Comparison of ENCODE assay signal across 26 cellular contexts in the genomic region with DNA sequence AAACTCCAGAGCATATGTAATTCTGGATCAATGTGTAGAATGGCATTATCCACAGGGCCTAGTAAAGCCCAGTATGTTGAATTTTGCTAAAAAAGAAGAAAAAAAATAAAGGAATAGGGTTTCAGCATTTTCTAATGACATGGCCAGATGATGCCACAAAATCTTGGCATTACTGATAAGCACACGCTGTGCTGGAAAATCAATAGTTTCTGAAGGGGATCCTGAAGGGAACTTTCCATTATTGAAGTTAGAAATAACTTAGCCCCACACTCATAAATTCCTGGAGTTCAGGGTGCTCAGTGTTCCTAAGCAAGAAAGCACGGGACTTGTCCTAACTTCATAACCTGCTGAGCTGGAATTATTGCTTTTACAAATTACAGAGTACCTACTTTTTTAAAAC. TPM values are rescaled to one million over a fixed set of nuclear protein-coding genes. Genes with fewer than 3 reads are reported as not detected.
DNase-seq lines count a peak whose midpoint lies in the region; ATAC-seq and TF ChIP-seq lines count a peak whose summit lies in the region.
"Had no signal": no experiment of that assay in that cellular context is flagged by ENCODE, and none has a peak within 500 bp of the region (broad histone marks: within the 10 kb centered on the region; RNA-seq: fewer than 3 reads in every experiment).

No MANE protein-coding gene starts in this region.

- peaks cover 7% of the 10 kb centered on the region for H3K4me1 Mint-ChIP-seq in activated T-cell treated with anti-CD3 and anti-CD28 coated beads, Interleukin-2, amount 50 U/mL, for 4 hours (ENCODE audit: low read depth)
- H3K4me1 Mint-ChIP-seq: CD8-positive, alpha-beta memory T cell had no signal

- no peak for TF ChIP-seq EP300 in sigmoid colon (IDR thresholded peaks at IDR 0.05)

- H3K27me3 ChIP-seq in cardiac muscle cell (no peaks in the 10 kb centered on the region), heart right ventricle (no peaks in the 10 kb centered on the region), body of pancreas (no peaks in the 10 kb centered on the region), thyroid gland (no peaks in the 10 kb centered on the region), sigmoid colon (no peaks in the 10 kb centered on the region)
- H3K27me3 ChIP-seq: BE2C, BLaER1 had no signal

- TF ChIP-seq CTCF in cardiac muscle cell (IDR thresholded peaks at IDR 0.05; ENCODE audit: low read depth, low read length) (no peak), heart right ventricle (IDR thresholded peaks at IDR 0.05) (no peak), body of pancreas (IDR thresholded peaks at IDR 0.05) (no peak), thyroid gland (IDR thresholded peaks at IDR 0.05) (peak in 1 of 6 experiments; percentile 25), sigmoid colon (IDR thresholded peaks at IDR 0.05) (no peak)

- intact Hi-C loops in heart right ventricle (cut with DNase I) (loop anchor here in 1 of 10 donors (10.0 kb wide), 1 partner anchor 277 kb away; no protein-coding TSS in a partner anchor), body of pancreas (cut with DNase I) (no loop called here), sciatic nerve (cut with DNase I) (no loop called here), thyroid gland (cut with DNase I) (no loop called here), sigmoid colon (cut with DNase I) (no loop called here)

- H3K4me3 ChIP-seq in cardiac muscle cell, result no peak overlapping the region
- no peak overlapping the region for H3K4me3 ChIP-seq in heart right ventricle
- no peak overlapping the region for H3K4me3 ChIP-seq in body of pancreas
- no peak overlapping the region for H3K4me3 ChIP-seq in thyroid gland (replicated peaks in 1 of 3)
- no peak overlapping the region for H3K4me3 ChIP-seq in sigmoid colon
- H3K4me3 ChIP-seq: A549, BLaER1, GM12878 had no signal

- H3K27me3 Mint-ChIP-seq in activated T-cell treated with anti-CD3 and anti-CD28 coated beads, Interleukin-2, amount 50 U/mL, for 4 hours (ENCODE audit: low read depth), result no peaks in the 10 kb centered on the region
- H3K27me3 Mint-ChIP-seq: CD4-positive, alpha-beta memory T cell; CD4-positive, CD25-positive, alpha-beta regulatory T cell; CD8-positive, alpha-beta memory T cell had no signal

- peak overlapping the region; percentile 52 for H3K27ac ChIP-seq in cardiac muscle cell
- peak overlapping the region in 1 of 10 donors; percentile 43 for H3K27ac ChIP-seq in heart right ventricle
- no peak overlapping the region for H3K27ac ChIP-seq in body of pancreas
- H3K27ac ChIP-seq in thyroid gland, result peak overlapping the region; percentile 48 to 90 (median 75)
- H3K27ac ChIP-seq in sigmoid colon, result no peak overlapping the region
- H3K27ac ChIP-seq: A549, BLaER1 had no signal

- WGBS in heart right ventricle, 2 donors, result 65 to 70% methylated on average over 2 of the region's 2 CpGs
- WGBS in body of pancreas, 2 donors, result 38 to 45% methylated on average over 2 of the region's 2 CpGs
- 44 to 47% methylated on average over 2 of the region's 2 CpGs for WGBS in thyroid gland, 2 donors
- 90 to 93% methylated on average over 2 of the region's 2 CpGs for WGBS in sigmoid colon, 2 donors

- H3K36me3 ChIP-seq in cardiac muscle cell (no peaks in the 10 kb centered on the region), heart right ventricle (peaks cover 0 to 15% (median 6%) of the 10 kb centered on the region in 9 donors), body of pancreas (replicated peaks in 1 of 2; ENCODE audit: insufficient read depth in 1 of 2, low read depth in 2 of 2) (peaks cover 0 to 2% of the 10 kb centered on the region in 2 donors), thyroid gland (peaks cover 2 to 4% of the 10 kb centered on the region in 2 donors), sigmoid colon (peaks cover 0 to 13% (median 0%) of the 10 kb centered on the region in 4 donors)
- H3K36me3 ChIP-seq: BE2C, BLaER1 had no signal

- H3K4me1 ChIP-seq in cardiac muscle cell (ENCODE audit: low read depth) (peaks cover 3% of the 10 kb centered on the region), heart right ventricle (peaks cover 0 to 59% (median 19%) of the 10 kb centered on the region in 9 donors), body of pancreas (no peaks in the 10 kb centered on the region), thyroid gland (peaks cover 5 to 29% of the 10 kb centered on the region in 2 donors), sigmoid colon (peaks cover 0 to 14% (median 8%) of the 10 kb centered on the region in 4 donors)
- H3K4me1 ChIP-seq: A549, BE2C, BLaER1 had no signal

- H3K9me3 Mint-ChIP-seq in activated T-cell treated with anti-CD3 and anti-CD28 coated beads, Interleukin-2, amount 50 U/mL, for 4 hours, result no peaks in the 10 kb centered on the region
- H3K9me3 Mint-ChIP-seq: CD14-positive monocyte; CD4-positive, alpha-beta memory T cell; CD4-positive, CD25-positive, alpha-beta regulatory T cell; CD8-positive, alpha-beta memory T cell had no signal

- H3K9me3 ChIP-seq in cardiac muscle cell (ENCODE audit: low read depth) (no peaks in the 10 kb centered on the region), heart right ventricle (no peaks in the 10 kb centered on the region), body of pancreas (no peaks in the 10 kb centered on the region), thyroid gland (no peaks in the 10 kb centered on the region), sigmoid colon (no peaks in the 10 kb centered on the region)
- H3K9me3 ChIP-seq: A549, BE2C, BLaER1 had no signal

- no peak overlapping the region for H3K4me3 Mint-ChIP-seq in activated T-cell treated with anti-CD3 and anti-CD28 coated beads, Interleukin-2, amount 50 U/mL, for 4 hours
- H3K4me3 Mint-ChIP-seq: CD14-positive monocyte; CD4-positive, alpha-beta memory T cell; CD4-positive, CD25-positive, alpha-beta regulatory T cell; CD8-positive, alpha-beta memory T cell had no signal

- ATAC-seq in heart right ventricle, result no peak
- ATAC-seq in body of pancreas, result peak; percentile 42
- peak; percentile 46 for ATAC-seq in sciatic nerve
- ATAC-seq in activated T-cell treated with anti-CD3 and anti-CD28 coated beads, Interleukin-2, amount 50 U/mL, for 4 hours, result no peak
- ATAC-seq in GM18858 (IDR thresholded peaks at IDR 0.05; ENCODE audit: unreplicated experiment), result no peak
- ATAC-seq: A549, GM12878 had no signal

- TF ChIP-seq POLR2A in body of pancreas (IDR thresholded peaks at IDR 0.05) (no peak), thyroid gland (IDR thresholded peaks at IDR 0.05) (no peak), sigmoid colon (IDR thresholded peaks at IDR 0.05) (no peak)

- DNase-seq in cardiac muscle cell (ENCODE audit: low read depth in 1 of 2, low spot score in 1 of 2) (no peak), heart right ventricle (no peak), body of pancreas (no peak), sciatic nerve (ENCODE audit: low spot score) (no peak), thyroid gland (no peak), sigmoid colon (no peak)
- DNase-seq in activated T-cell treated with anti-CD3 and anti-CD28 coated beads, Interleukin-2, amount 50 U/mL, for 4 hours, result no peak
- DNase-seq: AML-193; BE2C; C1 segment of cervical spinal cord; CD4-positive, alpha-beta memory T cell; CD4-positive, CD25-positive, alpha-beta regulatory T cell; CD8-positive, alpha-beta memory T cell; COR-L47; DMS 273 treated with DMSO at 0.1 percent for 48 hours; DMS153; DMS53; DMS79; DND-41; EL; GDM1 had no signal

- H3K36me3 Mint-ChIP-seq in activated T-cell treated with anti-CD3 and anti-CD28 coated beads, Interleukin-2, amount 50 U/mL, for 4 hours (ENCODE audit: insufficient read depth), result peaks cover 4% of the 10 kb centered on the region
- H3K36me3 Mint-ChIP-seq: CD4-positive, CD25-positive, alpha-beta regulatory T cell; CD8-positive, alpha-beta memory T cell had no signal

RNA-seq across cellular contexts. Expression of a gene that starts 10.8 kb away (rescaled TPM):
- total RNA-seq in cardiac muscle cell (6.5 and 9.2 TPM in 2 replicates), heart right ventricle (10 to 100 TPM; 37.0 to 72.1 (median 46.9) TPM), body of pancreas (1 to 10 TPM; 7.3 to 8.2 TPM), sciatic nerve (24.2 TPM), thyroid gland (10 to 100 TPM; 18.4 to 40.3 (median 27.7) TPM), sigmoid colon (10 to 100 TPM; 13.4 to 29.3 (median 23.6) TPM)
- polyA plus RNA-seq in cardiac muscle cell (8.1 and 14.4 TPM in 2 replicates), heart right ventricle (10 to 100 TPM; 17.3 to 21.9 TPM), sigmoid colon (10 to 100 TPM in 1 of 3 donors, 1 to 10 TPM in 2; 7.5 to 18.3 (median 7.8) TPM)
- total RNA-seq in activated T-cell treated with anti-CD3 and anti-CD28 coated beads, Interleukin-2, amount 50 U/mL, for 4 hours, result 1 to 10 TPM; 1.3 to 1.5 (median 1.3) TPM

Comparison
In these comparisons a context has a peak if more than half of its experiments do, and no peak if none do; other contexts are left out.
1. H3K27ac ChIP-seq: peak in cardiac muscle cell (single experiment) and thyroid gland (3 of 3); none in body of pancreas (0 of 4) and sigmoid colon (0 of 4).
2. ATAC-seq: peak in body of pancreas (single experiment) and sciatic nerve (single experiment); none in heart right ventricle (0 of 8), activated T-cell treated with anti-CD3 and anti-CD28 coated beads, Interleukin-2, amount 50 U/mL, for 4 hours (0 of 2) and GM18858 (single experiment).